8 cellular contexts compared by ENCODE assay signal in the genomic region with DNA sequence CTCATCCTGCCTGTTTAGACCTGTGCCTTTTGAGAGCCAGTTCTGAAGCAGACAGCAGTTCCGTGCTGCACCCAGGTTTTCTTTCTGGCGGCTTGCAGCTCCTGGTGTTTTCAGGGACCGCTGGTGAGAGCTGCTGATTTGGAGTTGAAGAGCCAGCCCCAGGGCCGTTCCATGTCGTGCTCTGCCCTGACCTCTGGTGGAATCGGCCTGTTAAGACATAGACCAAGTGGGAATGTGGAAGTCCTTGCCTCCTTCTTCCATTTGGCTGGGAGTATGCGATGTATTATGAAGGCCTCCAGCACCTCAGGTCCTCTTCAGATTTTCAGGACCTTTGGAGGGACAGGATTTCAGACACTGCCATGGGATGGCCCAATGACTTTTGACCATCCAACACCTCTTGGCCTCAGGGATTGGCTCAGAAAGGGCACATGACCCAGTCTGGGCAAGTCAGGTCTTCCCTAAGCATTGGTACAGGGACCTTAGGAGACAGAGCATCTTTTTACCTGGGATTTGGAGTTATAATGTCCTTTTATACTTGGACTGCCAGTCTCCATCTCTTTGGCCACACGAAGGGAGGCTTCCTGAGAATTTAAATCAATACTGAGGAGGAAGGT.
DNase-seq lines count a peak whose midpoint lies in the region; ATAC-seq and TF ChIP-seq lines count a peak whose summit lies in the region.

No MANE protein-coding gene starts in this region.

- no peak overlapping the region for H2AK5ac ChIP-seq in IMR-90 (ENCODE audit: low read depth, low read length)
- H2AK5ac ChIP-seq in trophoblast cell (ENCODE audit: low read length), result no peak overlapping the region

- no peak overlapping the region for H3K27ac ChIP-seq in IMR-90 (ENCODE audit: insufficient read depth, low read length)
- no peak overlapping the region for H3K27ac ChIP-seq in SJSA1
- no peak overlapping the region for H3K27ac ChIP-seq in trophoblast cell (ENCODE audit: low read depth, low read length)

- H3K79me2 ChIP-seq in trophoblast cell (ENCODE audit: control insufficient read depth, insufficient read depth, low read length, poor library complexity), result no peaks in the 10 kb centered on the region

- H3K4me1 Mint-ChIP-seq in glutamatergic neuron (ENCODE audit: low read depth, unreplicated experiment), result no peaks in the 10 kb centered on the region

- H3K36me3 Mint-ChIP-seq in activated naive CD4-positive, alpha-beta T cell treated with anti-CD3 and anti-CD28 coated beads, Interleukin-2, amount 50 U/mL, for 72 hours, result no peaks in the 10 kb centered on the region
- H3K36me3 Mint-ChIP-seq in glutamatergic neuron (ENCODE audit: unreplicated experiment), result no peaks in the 10 kb centered on the region

- H3K9me1 ChIP-seq in IMR-90 (ENCODE audit: insufficient read depth, low read length), result no peaks in the 10 kb centered on the region

- H3K27ac Mint-ChIP-seq in activated naive CD4-positive, alpha-beta T cell treated with anti-CD3 and anti-CD28 coated beads, Interleukin-2, amount 50 U/mL, for 72 hours, result no peak overlapping the region
- no peak overlapping the region for H3K27ac Mint-ChIP-seq in glutamatergic neuron (ENCODE audit: unreplicated experiment)

- H2BK12ac ChIP-seq in trophoblast cell (ENCODE audit: low read length), result no peak overlapping the region

- POLR2A ChIA-PET in IMR-90 (lab: Charles Lee; ENCODE audit: unreplicated experiment), result no interaction called here

- H2AFZ ChIP-seq in IMR-90 (replicated peaks; ENCODE audit: low read length, poor library complexity), result peak overlapping the region; percentile 67
- peak overlapping the region; percentile 8 for H2AFZ ChIP-seq in trophoblast cell (ENCODE audit: insufficient read depth, low read length, poor library complexity)

- no peak overlapping the region for H3K4me3 Mint-ChIP-seq in glutamatergic neuron (ENCODE audit: unreplicated experiment)

- no peak overlapping the region for H3K4ac ChIP-seq in IMR-90 (ENCODE audit: low read depth, low read length)
- H3K4ac ChIP-seq in trophoblast cell (ENCODE audit: low read depth, low read length), result no peak overlapping the region

- no peak overlapping the region for H2AK9ac ChIP-seq in IMR-90 (replicated peaks; ENCODE audit: low read depth, low read length, poor library complexity)

- no peak overlapping the region for H2BK20ac ChIP-seq in IMR-90 (ENCODE audit: low read depth, low read length)

- H2BK5ac ChIP-seq in IMR-90 (ENCODE audit: low read depth, low read length, poor library complexity, severe bottlenecking) (no peak overlapping the region), trophoblast cell (ENCODE audit: low read depth, low read length, poor library complexity) (no peak overlapping the region)

- H4K8ac ChIP-seq in IMR-90 (ENCODE audit: low read depth in 2 of 2, low read length in 2 of 2) (no peak overlapping the region), trophoblast cell (ENCODE audit: low read depth, low read length) (no peak overlapping the region)

- H3K23ac ChIP-seq in IMR-90 (ENCODE audit: low read depth, low read length), result no peak overlapping the region
- no peak overlapping the region for H3K23ac ChIP-seq in trophoblast cell (ENCODE audit: low read length)

- in situ Hi-C loops in IMR-90 (cut with MboI; ENCODE audit: low sequenced_read_pairs), result no loop called here

- H3K79me1 ChIP-seq in IMR-90 (ENCODE audit: low read depth in 1 of 2, low read length in 2 of 2) (no peaks in the 10 kb centered on the region), trophoblast cell (ENCODE audit: low read length) (no peaks in the 10 kb centered on the region)

- H3K36me3 ChIP-seq in IMR-90 (ENCODE audit: control insufficient read depth, insufficient read depth, low read length) (no peaks in the 10 kb centered on the region), SJSA1 (no peaks in the 10 kb centered on the region), trophoblast cell (ENCODE audit: control insufficient read depth in 1 of 2, insufficient read depth in 2 of 2, low read length in 2 of 2) (no peaks in the 10 kb centered on the region)

- TF ChIP-seq RAD21 in IMR-90 (IDR thresholded peaks at IDR 0.05; ENCODE audit: low read length), result peak; percentile 73

- H3K9ac ChIP-seq in IMR-90 (ENCODE audit: low read depth, low read length) (no peak overlapping the region), trophoblast cell (ENCODE audit: low read length) (no peak overlapping the region)

- intact Hi-C loops in IMR-90 (cut with micrococcal nuclease), result loop anchor here (1.0 to 2.0 kb wide), 4 partner anchors 140 to 233 kb away; no protein-coding TSS in a partner anchor

- H3K9me3 Mint-ChIP-seq in activated naive CD4-positive, alpha-beta T cell treated with anti-CD3 and anti-CD28 coated beads, Interleukin-2, amount 50 U/mL, for 72 hours, result no peaks in the 10 kb centered on the region
- no peaks in the 10 kb centered on the region for H3K9me3 Mint-ChIP-seq in glutamatergic neuron (ENCODE audit: unreplicated experiment)

- no peak overlapping the region for H3K56ac ChIP-seq in IMR-90 (ENCODE audit: extremely low read depth, insufficient read depth, low read length)

- no peak overlapping the region for H3K14ac ChIP-seq in IMR-90 (replicated peaks; ENCODE audit: low read depth, low read length)
- no peak overlapping the region for H3K14ac ChIP-seq in trophoblast cell (ENCODE audit: low read length)

- H4K5ac ChIP-seq in IMR-90 (ENCODE audit: low read depth, low read length), result no peak overlapping the region

- no CpG with 5 or more reads among the region's 8 CpGs for WGBS in IMR-90 (ENCODE audit: extremely low coverage in 2 of 2, insufficient read length in 1 of 2), 2 experiments
- no CpG with 5 or more reads among the region's 8 CpGs for WGBS in trophoblast cell (ENCODE audit: extremely low coverage, insufficient coverage, insufficient read length)

- no peaks in the 10 kb centered on the region for H3K27me3 ChIP-seq in IMR-90 (ENCODE audit: control insufficient read depth, insufficient read depth, low read length)
- peaks cover 10% of the 10 kb centered on the region for H3K27me3 ChIP-seq in SJSA1 (replicated peaks)
- no peaks in the 10 kb centered on the region for H3K27me3 ChIP-seq in trophoblast cell (ENCODE audit: insufficient read depth, low read length)

- H4K12ac ChIP-seq in trophoblast cell (ENCODE audit: low read depth, low read length), result no peak overlapping the region

- H2BK15ac ChIP-seq in IMR-90 (ENCODE audit: low read depth, low read length), result no peak overlapping the region

- H4K20me1 ChIP-seq in IMR-90 (ENCODE audit: insufficient read depth, low read length), result no peaks in the 10 kb centered on the region

- H4K91ac ChIP-seq in IMR-90 (ENCODE audit: insufficient read depth, low read depth, low read length) (no peak overlapping the region), trophoblast cell (ENCODE audit: low read depth, low read length) (no peak overlapping the region)

- CTCF ChIA-PET in IMR-90 (lab: Yijun Ruan, JAX), result interaction anchor here (0.5 to 1.2 kb wide), 11 partner anchors 29 to 1984 kb away, joined by 3 to 7 read pairs (median 3); no protein-coding TSS in a partner anchor

- peak; percentile 100 for ATAC-seq in IMR-90 (ENCODE audit: low read depth)
- ATAC-seq in activated naive CD4-positive, alpha-beta T cell treated with anti-CD3 and anti-CD28 coated beads, Interleukin-2, amount 50 U/mL, for 72 hours, result peak; percentile 70 to 86
- no peak for ATAC-seq in HG02678 (IDR thresholded peaks at IDR 0.05; ENCODE audit: unreplicated experiment)

- H2BK120ac ChIP-seq in IMR-90 (ENCODE audit: low read depth, low read length) (no peak overlapping the region), trophoblast cell (ENCODE audit: insufficient read depth, low read length, poor library complexity) (no peak overlapping the region)

- DNase-seq in COLO668 (lab: John Stamatoyannopoulos, UW; ENCODE audit: unreplicated experiment) (peak; percentile 51), GM20000 (ENCODE audit: low spot score) (peak; percentile 70), IMR-90 (peak; percentile 54), SJSA1 (ENCODE audit: low read depth in 1 of 2, low spot score in 2 of 2) (peak; percentile 59 to 79), glutamatergic neuron (peak; percentile 82), trophoblast cell (peak; percentile 63 to 82)
- peak in 1 of 2 donors; percentile 47 for DNase-seq in activated naive CD4-positive, alpha-beta T cell treated with anti-CD3 and anti-CD28 coated beads, Interleukin-2, amount 50 U/mL, for 72 hours (ENCODE audit: low spot score in 2 of 2)

- TF ChIP-seq CTCF in GM20000 (IDR thresholded peaks at IDR 0.05; ENCODE audit: extremely low read depth, missing control alignments), result peak; percentile 50
- TF ChIP-seq CTCF in IMR-90 (conservative IDR thresholded peaks at IDR 0.05; ENCODE audit: low read depth, low read length), result peak; percentile 69
- peak; percentile 70 for TF ChIP-seq CTCF in glutamatergic neuron (IDR thresholded peaks at IDR 0.05; ENCODE audit: partially characterized antibody, unreplicated experiment)

- BruUV-seq in IMR-90 (replicated peaks; lab: Mats Ljungman, UMichigan), result no TSS peak

- no peaks in the 10 kb centered on the region for H3K4me1 ChIP-seq in IMR-90 (ENCODE audit: control insufficient read depth, insufficient read depth, low read length)
- H3K4me1 ChIP-seq in SJSA1 (replicated peaks), result peaks cover 7% of the 10 kb centered on the region
- no peaks in the 10 kb centered on the region for H3K4me1 ChIP-seq in trophoblast cell (ENCODE audit: control insufficient read depth in 1 of 2, insufficient read depth in 2 of 2, low read length in 2 of 2)

- no peak overlapping the region for H3K4me3 ChIP-seq in IMR-90 (ENCODE audit: insufficient read depth, low read depth, low read length)
- no peak overlapping the region for H3K4me3 ChIP-seq in SJSA1
- H3K4me3 ChIP-seq in trophoblast cell (ENCODE audit: low read depth, low read length), result no peak overlapping the region

- TF ChIP-seq POLR2A in IMR-90 (IDR thresholded peaks at IDR 0.05; ENCODE audit: low read depth, low read length), result no peak

- H3K27me3 Mint-ChIP-seq in glutamatergic neuron (ENCODE audit: unreplicated experiment), result no peaks in the 10 kb centered on the region

- H3K4me2 ChIP-seq in IMR-90 (ENCODE audit: low read depth, low read length) (no peak overlapping the region), trophoblast cell (ENCODE audit: low read length) (no peak overlapping the region)

- no peak overlapping the region for H3K18ac ChIP-seq in IMR-90 (ENCODE audit: low read depth, low read length)
- H3K18ac ChIP-seq in trophoblast cell (ENCODE audit: low read length), result no peak overlapping the region

- dilution Hi-C loops in IMR-90 (cut with HindIII; ENCODE audit: low sequenced_read_pairs, unreplicated experiment), result no loop called here

- H3K9me3 ChIP-seq in IMR-90 (ENCODE audit: control insufficient read depth, insufficient read depth, low read length) (no peaks in the 10 kb centered on the region), SJSA1 (replicated peaks) (no peaks in the 10 kb centered on the region), trophoblast cell (ENCODE audit: insufficient read depth, low read depth, low read length) (no peaks in the 10 kb centered on the region)
